In the genomic region with DNA sequence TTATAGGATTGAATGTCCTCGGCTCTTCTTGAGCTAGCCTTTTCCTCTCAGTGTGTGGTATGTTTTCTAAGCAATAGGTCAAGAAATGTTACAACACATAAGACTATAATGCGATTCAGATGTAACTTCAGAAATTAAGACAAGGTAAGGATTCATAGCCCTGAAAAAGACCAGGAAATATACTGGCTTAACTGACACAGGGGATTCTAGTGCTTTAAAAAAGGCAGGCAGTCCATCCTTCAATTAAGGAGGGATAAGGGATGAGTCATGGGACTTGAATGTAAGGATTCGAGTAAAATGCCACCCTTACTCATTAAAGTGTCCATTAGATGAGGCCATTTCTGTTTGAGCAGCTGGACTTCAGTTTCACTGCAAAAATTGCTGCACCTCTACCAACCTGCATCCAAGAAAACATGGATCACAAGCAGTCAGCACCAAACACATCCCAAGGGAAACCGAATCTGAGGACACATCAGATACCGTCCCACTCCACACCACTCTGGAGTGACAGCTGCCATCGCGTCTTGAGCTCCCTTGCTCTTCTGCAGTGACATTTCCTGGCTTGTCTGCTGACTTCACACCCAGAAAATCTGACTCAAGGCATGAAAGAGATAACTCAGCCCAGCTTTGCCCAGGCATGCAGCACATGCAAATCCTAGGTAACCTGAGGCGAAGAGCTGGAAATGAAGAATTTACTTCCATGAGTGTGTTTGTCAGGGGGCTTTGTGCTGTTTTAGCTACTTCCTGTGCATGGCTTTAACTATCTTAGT, we compare ENCODE assay signal across 13 cellular contexts. TPM values are rescaled to one million over a fixed set of nuclear protein-coding genes. Genes with fewer than 3 reads are reported as not detected.
A peak's percentile ranks its signal among the peaks of the same experiment; 100 is the strongest.
DNase-seq lines count a peak whose midpoint lies in the region; ATAC-seq and TF ChIP-seq lines count a peak whose summit lies in the region.
"Had no signal": no experiment of that assay in that cellular context is flagged by ENCODE, and none has a peak within 500 bp of the region (broad histone marks: within the 10 kb centered on the region; RNA-seq: fewer than 3 reads in every experiment).

No MANE protein-coding gene starts in this region.

- no peak for TF ChIP-seq POLR2A in testis (IDR thresholded peaks at IDR 0.05)

- no peaks in the 10 kb centered on the region for H3K27me3 Mint-ChIP-seq in osteocyte (ENCODE audit: unreplicated experiment)
- peaks cover 0 to 4% (median 0%) of the 10 kb centered on the region in 3 donors for H3K27me3 Mint-ChIP-seq in CD14-positive monocyte (ENCODE audit: low read depth in 3 of 3)

- no peaks in the 10 kb centered on the region for H3K4me1 ChIP-seq in testis
- H3K4me1 ChIP-seq: Caco-2, lower lobe of right lung had no signal

- H3K27ac Mint-ChIP-seq in osteocyte (ENCODE audit: unreplicated experiment) (peak overlapping the region; percentile 80), CD14-positive monocyte (no peak overlapping the region)
- H3K27ac Mint-ChIP-seq: T-helper 1 cell treated with Interleukin-12 subunit alpha and Interleukin-12 subunit beta and Interleukin-4 antibody, amounts not matched to agents 30 μg/mL and 1 μg/mL, for 36 hours had no signal

- intact Hi-C loops in CD14-positive monocyte (cut with micrococcal nuclease) (no loop called here), testis (cut with DNase I; ENCODE audit: low total_unique reads) (no loop called here)

- no peaks in the 10 kb centered on the region for H3K9me3 Mint-ChIP-seq in osteocyte (ENCODE audit: unreplicated experiment)
- peaks cover 0 to 5% (median 0%) of the 10 kb centered on the region in 7 donors for H3K9me3 Mint-ChIP-seq in CD14-positive monocyte
- H3K9me3 Mint-ChIP-seq: T-helper 1 cell treated with Interleukin-12 subunit alpha and Interleukin-12 subunit beta and Interleukin-4 antibody, amounts not matched to agents 30 μg/mL and 1 μg/mL, for 36 hours had no signal

- TF ChIP-seq CTCF in epithelial cell of esophagus (IDR thresholded peaks at IDR 0.05; ENCODE audit: insufficient read depth, low read depth, low read length, missing control alignments) (no peak), osteocyte (IDR thresholded peaks at IDR 0.05) (no peak), CD14-positive monocyte (IDR thresholded peaks at IDR 0.05) (no peak), testis (IDR thresholded peaks at IDR 0.05) (no peak)

- DNase-seq in HPDE6-E6E7 (ENCODE audit: extremely low spot score) = peak; percentile 87
- peak; percentile 60 for DNase-seq in NCI-H226
- peak; percentile 96 for DNase-seq in epithelial cell of esophagus (ENCODE audit: low read depth)
- no peak for DNase-seq in osteocyte (ENCODE audit: extremely low spot score, unreplicated experiment)
- DNase-seq in CD14-positive monocyte (ENCODE audit: low spot score) = no peak
- no peak for DNase-seq in testis
- DNase-seq: activated CD8-positive, alpha-beta memory T cell treated with anti-CD3 and anti-CD28 coated beads for 24 hours; activated naive CD4-positive, alpha-beta T cell treated with anti-CD3 and anti-CD28 coated beads, Interleukin-2, amount 50 U/mL, for 16 hours; lower lobe of right lung; NCI-H69 had no signal

- no peak for ATAC-seq in HG03442 (IDR thresholded peaks at IDR 0.05; ENCODE audit: unreplicated experiment)
- ATAC-seq: lower lobe of right lung had no signal

- H3K36me3 Mint-ChIP-seq in osteocyte (ENCODE audit: unreplicated experiment) (no peaks in the 10 kb centered on the region), CD14-positive monocyte (no peaks in the 10 kb centered on the region)

- WGBS in testis, 2 donors = 83 to 84% methylated on average over 8 of the region's 8 CpGs

- no peaks in the 10 kb centered on the region for H3K27me3 ChIP-seq in testis

- H3K9me3 ChIP-seq in testis = no peaks in the 10 kb centered on the region
- H3K9me3 ChIP-seq: Caco-2, lower lobe of right lung had no signal

- no peaks in the 10 kb centered on the region for H3K36me3 ChIP-seq in testis (ENCODE audit: low read depth, missing control alignments)
- H3K36me3 ChIP-seq: lower lobe of right lung had no signal

- peak overlapping the region; percentile 19 for H3K4me3 Mint-ChIP-seq in osteocyte (ENCODE audit: unreplicated experiment)
- H3K4me3 Mint-ChIP-seq in CD14-positive monocyte = no peak overlapping the region
- H3K4me3 Mint-ChIP-seq: T-helper 1 cell treated with Interleukin-12 subunit alpha and Interleukin-12 subunit beta and Interleukin-4 antibody, amounts not matched to agents 30 μg/mL and 1 μg/mL, for 36 hours had no signal

- H3K4me3 ChIP-seq in epithelial cell of esophagus (ENCODE audit: low read length) (no peak overlapping the region), testis (no peak overlapping the region)
- H3K4me3 ChIP-seq: lower lobe of right lung had no signal

- peaks cover 60% of the 10 kb centered on the region for H3K4me1 Mint-ChIP-seq in osteocyte (ENCODE audit: unreplicated experiment)
- no peaks in the 10 kb centered on the region for H3K4me1 Mint-ChIP-seq in CD14-positive monocyte

- no peak overlapping the region for H3K27ac ChIP-seq in testis
- H3K27ac ChIP-seq: lower lobe of right lung had no signal

RNA-seq across cellular contexts. Expression of a gene that starts 37.8 kb away (rescaled TPM):
- total RNA-seq in osteocyte (14.8 and 19.6 TPM in 2 replicates), testis (1 to 10 TPM in 1 of 2 donors, under 1 TPM in 1; 0.63 to 1.4 TPM)
- polyA plus RNA-seq in CD14-positive monocyte (not detected), testis (ENCODE audit: insufficient read depth, low read depth, low replicate concordance) (3.3 TPM)
- total RNA-seq: Caco-2 had no signal

Comparison
In these comparisons a context has a peak if more than half of its experiments do, and no peak if none do; other contexts are left out.
1. DNase-seq: peak in HPDE6-E6E7 (single experiment), NCI-H226 (single experiment) and epithelial cell of esophagus (single experiment); none in osteocyte (single experiment), CD14-positive monocyte (single experiment) and testis (single experiment).